1 cellular context compared by ENCODE assay signal in genomic region chr10:80545258-80545881, GRCh38.
TF ChIP-seq lines count a peak whose summit lies in the region.

No MANE protein-coding gene starts in this region.

TF ChIP-seq in K562, 482 proteins besides CTCF, POLR2A, EP300 and RAD21 (continued from another document):
- TF ChIP-seq ELF4 (CRISPR knock-in tag; IDR thresholded peaks at IDR 0.05) (0 out of 2 replicates have a peak, but pooled peaks have one; percentile 33), FOXJ2 (tag; IDR thresholded peaks at IDR 0.05) (no peak), ARHGAP35 (IDR thresholded peaks at IDR 0.05; ENCODE audit: partially characterized antibody) (peak; percentile 8), ZNF347 (CRISPR knock-in tag; IDR thresholded peaks at IDR 0.05; ENCODE audit: low read depth) (no peak), RFX1 (IDR thresholded peaks at IDR 0.05) (no peak), ZKSCAN3 (CRISPR knock-in tag; IDR thresholded peaks at IDR 0.05) (no peak), YBX1 (IDR thresholded peaks at IDR 0.05) (no peak), ZHX1 (conservative IDR thresholded peaks at IDR 0.05; ENCODE audit: low read length) (no peak), ZNF785 (CRISPR knock-in tag; IDR thresholded peaks at IDR 0.05) (no peak), KDM5B (IDR thresholded peaks at IDR 0.05; ENCODE audit: insufficient replicate concordance, low read depth, low read length) (no peak), ZBTB5 (IDR thresholded peaks at IDR 0.05) (no peak), HDAC1 (IDR thresholded peaks at IDR 0.05) (0 out of 4 replicates have a peak, but pooled peaks of 1 of the 2 experiments have one; percentile 18), SRF (CRISPR knock-in tag; IDR thresholded peaks at IDR 0.05) (no peak), JUNB (CRISPR knock-in tag; conservative IDR thresholded peaks at IDR 0.05) (no peak)
